In the genomic region with DNA sequence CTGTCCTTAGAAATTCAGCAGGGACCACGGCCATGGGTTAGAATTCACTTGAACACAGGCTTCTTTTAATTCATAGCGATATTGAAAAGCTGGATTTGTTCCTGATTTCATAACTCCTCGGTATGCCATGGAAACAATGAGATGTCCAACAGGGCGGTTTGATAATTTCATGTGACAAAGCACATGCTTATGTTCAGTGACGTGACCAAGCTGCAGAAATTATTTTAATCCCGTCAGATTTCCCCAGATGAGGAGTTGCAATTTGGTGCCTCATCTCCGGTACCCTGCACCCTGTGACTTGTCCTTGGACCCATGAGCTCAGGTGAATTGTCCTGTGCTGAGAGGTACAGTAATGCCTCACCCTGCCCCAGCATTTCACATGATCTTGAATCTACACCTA, we compare ENCODE assay signal across 18 cellular contexts.
"Had no signal": no experiment of that assay in that cellular context is flagged by ENCODE, and none has a peak within 500 bp of the region (broad histone marks: within the 10 kb centered on the region; RNA-seq: fewer than 3 reads in every experiment).

No MANE protein-coding gene starts in this region.

- H3K9me3 ChIP-seq: Peyer's patch had no signal

- H3K27me3 ChIP-seq: Peyer's patch had no signal

- H3K4me3 ChIP-seq: Peyer's patch had no signal

- H3K4me1 ChIP-seq: Peyer's patch had no signal

- H3K36me3 ChIP-seq: Peyer's patch had no signal

- H3K27ac ChIP-seq: Peyer's patch had no signal

- DNase-seq: activated B cell treated with CpG ODN at 0.5 μM for 24 hours; activated CD4-positive, alpha-beta T cell treated with anti-CD3 and anti-CD28 coated beads for 1 hour; activated CD4-positive, alpha-beta T cell treated with anti-CD3 and anti-CD28 coated beads, Interleukin-2, amount 10 ng/mL, durations not matched to agents 24 days and 14 days; activated CD4-positive, alpha-beta T cell treated with anti-CD3 and anti-CD28 coated beads, Interleukin-2, amount 50 U/mL, for 48 hours; activated CD8-positive, alpha-beta memory T cell treated with anti-CD3 and anti-CD28 coated beads for 24 hours; activated gamma-delta T cell; activated naive CD4-positive, alpha-beta T cell treated with anti-CD3 and anti-CD28 coated beads for 36 hours; activated T-cell treated with anti-CD3 and anti-CD28 coated beads, Interleukin-2, amount 50 U/mL, for 48 hours; KG1; NCI-H1092; NCI-H1436; NCI-H1694 treated with DMSO at 0.1 percent for 48 hours; NCI-H2029 treated with DMSO at 0.1 percent for 48 hours; NCI-H510A treated with DMSO at 0.1 percent for 48 hours; Peyer's patch; SHP77 treated with DMSO at 0.1 percent for 48 hours; T-helper 17 cell; T-helper 9 cell had no signal
